In genomic region chr9:33166263-33167083, GRCh38 we compare ENCODE assay signal across 8 cellular contexts. TPM values are rescaled to one million over a fixed set of nuclear protein-coding genes. Genes with fewer than 3 reads are reported as not detected.
DNase-seq lines count a peak whose midpoint lies in the region; ATAC-seq and TF ChIP-seq lines count a peak whose summit lies in the region.

No MANE protein-coding gene starts in this region.

- H3K27me3 ChIP-seq in breast epithelium (no peaks in the 10 kb centered on the region), liver (ENCODE audit: control insufficient read depth in 4 of 4, insufficient read depth in 4 of 4, low read length in 3 of 4) (no peaks in the 10 kb centered on the region), thymus (ENCODE audit: control insufficient read depth, insufficient read depth) (no peaks in the 10 kb centered on the region)

- no peak for TF ChIP-seq POLR2A in breast epithelium (IDR thresholded peaks at IDR 0.05)

- CTCF ChIA-PET in OCI-LY7 (lab: Charles Lee; ENCODE audit: unreplicated experiment) = interaction anchor here (0.6 to 1.0 kb wide), 2 partner anchors 57 to 287 kb away, joined by 3 read pairs; no protein-coding TSS in a partner anchor

- ATAC-seq in GM18502 (IDR thresholded peaks at IDR 0.05; ENCODE audit: poor library complexity, unreplicated experiment) = peak; percentile 2
- peak; percentile 4 for ATAC-seq in HG02678 (IDR thresholded peaks at IDR 0.05; ENCODE audit: unreplicated experiment)

- peak overlapping the region; percentile 19; the same call in 1 of the 2 replicates for H2AFZ ChIP-seq in OCI-LY7 (ENCODE audit: low read length)

- H3K4me2 ChIP-seq in OCI-LY7 (ENCODE audit: low read length) = peak overlapping the region; percentile 89

- no peaks in the 10 kb centered on the region for H3K9me2 ChIP-seq in OCI-LY7 (ENCODE audit: insufficient read depth, low read length)

- TF ChIP-seq RAD21 in liver (IDR thresholded peaks at IDR 0.05) = no peak

- POLR2A ChIA-PET in OCI-LY7 (lab: Charles Lee) = interaction anchor here (0.7 to 1.1 kb wide), 3 partner anchors 11 to 131 kb away, joined by 3 read pairs; no protein-coding TSS in a partner anchor

- peak overlapping the region; percentile 68 for H3K27ac ChIP-seq in OCI-LY7 (ENCODE audit: low read depth, low read length, poor library complexity, severe bottlenecking)
- H3K27ac ChIP-seq in breast epithelium = peak overlapping the region; percentile 98 to 99
- H3K27ac ChIP-seq in liver (ENCODE audit: low read depth in 1 of 2, low read length in 2 of 2) = peak overlapping the region; percentile 95 to 97
- peak overlapping the region; percentile 85 for H3K27ac ChIP-seq in thymus (ENCODE audit: low read depth)

- H3K36me3 ChIP-seq in OCI-LY7 (ENCODE audit: insufficient read depth, low read length) (no peaks in the 10 kb centered on the region), breast epithelium (no peaks in the 10 kb centered on the region), liver (ENCODE audit: control insufficient read depth in 4 of 4, insufficient read depth in 3 of 4, low read depth in 1 of 4, low read length in 3 of 4) (no peaks in the 10 kb centered on the region), thymus (ENCODE audit: control insufficient read depth, insufficient read depth) (no peaks in the 10 kb centered on the region)

- intact Hi-C loops in OCI-LY7 (cut with micrococcal nuclease; ENCODE audit: unreplicated experiment) (loop anchor here (1.0 to 2.0 kb wide), 4 partner anchors 7 to 142 kb away; partner anchors contain the start of gene DNAJA1), breast epithelium (cut with DNase I; ENCODE audit: low total_unique reads) (loop anchor here (5.0 kb wide), 1 partner anchor 84 kb away; no protein-coding TSS in a partner anchor)

- H3K9me3 ChIP-seq in OCI-LY7 (ENCODE audit: low read length) (no peaks in the 10 kb centered on the region), breast epithelium (no peaks in the 10 kb centered on the region), liver (ENCODE audit: control insufficient read depth in 4 of 4, low read length in 3 of 4) (no peaks in the 10 kb centered on the region), thymus (ENCODE audit: control insufficient read depth) (no peaks in the 10 kb centered on the region)

- DNase-seq in OCI-LY7 (ENCODE audit: low spot score) (peak; percentile 35), breast epithelium (ENCODE audit: low spot score in 2 of 2) (peak in 1 of 2 donors; percentile 52), Ammon's horn (ENCODE audit: low spot score) (no peak), SKM-1 (lab: John Stamatoyannopoulos, UW; ENCODE audit: unreplicated experiment) (no peak)

- peak overlapping the region; percentile 99 to 100 for H3K9ac ChIP-seq in liver (ENCODE audit: low read depth in 1 of 2, low read length in 2 of 2)

- peaks cover 56% of the 10 kb centered on the region for H3K4me1 ChIP-seq in OCI-LY7 (ENCODE audit: insufficient read depth, low read length, poor library complexity, severe bottlenecking)
- H3K4me1 ChIP-seq in breast epithelium = peaks cover 16 to 32% of the 10 kb centered on the region in 2 donors
- H3K4me1 ChIP-seq in liver (ENCODE audit: control insufficient read depth in 4 of 4, insufficient read depth in 4 of 4, low read length in 3 of 4) = peaks cover 19 to 50% (median 41%) of the 10 kb centered on the region in 4 donors
- H3K4me1 ChIP-seq in thymus (ENCODE audit: control insufficient read depth, insufficient read depth, low read length) = peaks cover 45% of the 10 kb centered on the region

- under 1% methylated on average over 51 of the region's 51 CpGs for WGBS in liver
- WGBS in thymus = under 1% methylated on average over 51 of the region's 51 CpGs

- TF ChIP-seq CTCF in OCI-LY7 (conservative IDR thresholded peaks at IDR 0.05; ENCODE audit: low read length) (no peak), breast epithelium (IDR thresholded peaks at IDR 0.05) (no peak), liver (IDR thresholded peaks at IDR 0.05; ENCODE audit: low read depth, low read length, missing input control) (no peak)

- H4K20me1 ChIP-seq in OCI-LY7 (ENCODE audit: insufficient read depth, low read length) = 0 out of 2 replicates have a peak, but pooled peaks cover 10% of the 10 kb centered on the region

- peak overlapping the region; percentile 93 for H3K4me3 ChIP-seq in OCI-LY7 (ENCODE audit: low read depth, low read length, poor library complexity, severe bottlenecking)
- H3K4me3 ChIP-seq in breast epithelium = peak overlapping the region; percentile 89 to 91 (median 90)
- H3K4me3 ChIP-seq in liver (ENCODE audit: low read depth in 1 of 3, low read length in 3 of 3) = peak overlapping the region; percentile 80 to 99 (median 86)
- peak overlapping the region; percentile 75 for H3K4me3 ChIP-seq in thymus (ENCODE audit: low read length)

- no TSS peak for BruUV-seq in OCI-LY7 (replicated peaks; lab: Mats Ljungman, UMichigan)

- peaks cover 53% of the 10 kb centered on the region for H3K79me2 ChIP-seq in OCI-LY7 (ENCODE audit: insufficient read depth, low read depth, low read length)

TF ChIP-seq in liver, 16 proteins besides CTCF, POLR2A, EP300 and RAD21:
- no peak for TF ChIP-seq HNF4A (conservative IDR thresholded peaks at IDR 0.05)
- TF ChIP-seq SP1 (IDR thresholded peaks at IDR 0.05) = no peak
- TF ChIP-seq RXRA (IDR thresholded peaks at IDR 0.05) = no peak
- TF ChIP-seq FOXA2 (IDR thresholded peaks at IDR 0.05) = no peak
- TF ChIP-seq GABPA (IDR thresholded peaks at IDR 0.05 in 1 of 2, conservative IDR thresholded peaks at IDR 0.05 in 1 of 2) = no peak
- TF ChIP-seq EGR1 (IDR thresholded peaks at IDR 0.05; ENCODE audit: low read depth in 2 of 2) = no peak

RNA-seq across cellular contexts. Expression of gene B4GALT1, which starts 0.7 kb away (rescaled TPM):
- total RNA-seq in OCI-LY7 (2014; rRNA removed; shearing (Covaris generic)) = 8.1 and 12.8 TPM in 2 replicates
- total RNA-seq in OCI-LY7 (2022) = 38.7 and 43.7 TPM in 2 replicates
- 10 to 100 TPM; 60.8 to 81.8 (median 66.2) TPM for total RNA-seq in breast epithelium
- total RNA-seq in liver = 10 to 100 TPM; 27.3 to 58.1 TPM
- 10 to 100 TPM; 25.9 to 59.8 TPM for polyA plus RNA-seq in liver
- 37.1 TPM for polyA plus RNA-seq in thymus
